In genomic region chr14:103730490-103731035, GRCh38 we compare ENCODE assay signal across 11 cellular contexts. TPM values are rescaled to one million over a fixed set of nuclear protein-coding genes. Genes with fewer than 3 reads are reported as not detected.
DNase-seq lines count a peak whose midpoint lies in the region; ATAC-seq and TF ChIP-seq lines count a peak whose summit lies in the region.
"Had no signal": no experiment of that assay in that cellular context is flagged by ENCODE, and none has a peak within 500 bp of the region (broad histone marks: within the 10 kb centered on the region; RNA-seq: fewer than 3 reads in every experiment).

No MANE protein-coding gene starts in this region.

- H3K27me3 ChIP-seq in Karpas-422 (ENCODE audit: low read length): no peaks in the 10 kb centered on the region

- peaks cover 10% of the 10 kb centered on the region for H3K36me3 ChIP-seq in Karpas-422 (ENCODE audit: insufficient read depth, low read length)

- peak; percentile 15 to 20 for ATAC-seq in natural killer cell treated with Interleukin-12 subunit alpha and Interleukin-12 subunit beta and Interleukin-15 and Interleukin-18, amount 100 ng/mL, for 72 hours
- ATAC-seq in HG02678 (IDR thresholded peaks at IDR 0.05; ENCODE audit: unreplicated experiment): no peak

- H3K4me3 Mint-ChIP-seq in natural killer cell treated with Interleukin-12 subunit alpha and Interleukin-12 subunit beta and Interleukin-15 and Interleukin-18, amount 100 ng/mL, for 72 hours: no peak overlapping the region
- H3K4me3 Mint-ChIP-seq: activated naive CD8-positive, alpha-beta T cell treated with anti-CD3 and anti-CD28 coated beads for 36 hours; B cell had no signal

- no peak overlapping the region for H3K4me2 ChIP-seq in Karpas-422 (ENCODE audit: low read depth, low read length, poor library complexity, severe bottlenecking)
- H3K4me2 ChIP-seq: PC-9 had no signal

- no peak for TF ChIP-seq CTCF in C4-2B (conservative IDR thresholded peaks at IDR 0.05)

- no peak overlapping the region for H3K27ac Mint-ChIP-seq in natural killer cell treated with Interleukin-12 subunit alpha and Interleukin-12 subunit beta and Interleukin-15 and Interleukin-18, amount 100 ng/mL, for 72 hours
- H3K27ac Mint-ChIP-seq: activated naive CD8-positive, alpha-beta T cell treated with anti-CD3 and anti-CD28 coated beads for 36 hours; B cell had no signal

- peaks cover 9% of the 10 kb centered on the region for H3K79me2 ChIP-seq in Karpas-422 (ENCODE audit: low read length)

- H3K4me3 ChIP-seq in Karpas-422 (ENCODE audit: low read length): no peak overlapping the region
- H3K4me3 ChIP-seq: PC-9 had no signal

- H3K9me3 ChIP-seq in Karpas-422 (ENCODE audit: low read length): no peaks in the 10 kb centered on the region

- peak overlapping the region; percentile 96 for H3K27ac ChIP-seq in C4-2B
- H3K27ac ChIP-seq in Karpas-422 (ENCODE audit: low read length): no peak overlapping the region
- H3K27ac ChIP-seq: PC-9 had no signal

- H3K9ac ChIP-seq in Karpas-422 (ENCODE audit: low read length): no peak overlapping the region

- H3K9me2 ChIP-seq in Karpas-422 (replicated peaks; ENCODE audit: insufficient read depth, low read length): no peaks in the 10 kb centered on the region

- DNase-seq in OCI-M2 (lab: John Stamatoyannopoulos, UW; ENCODE audit: unreplicated experiment) (peak; percentile 87), erythroblast (lab: John Stamatoyannopoulos, UW) (peak; percentile 98 to 99), iPS-NIHi11 (ENCODE audit: low spot score) (no peak), DMS53 treated with DMSO at 0.1 percent for 48 hours (lab: John Stamatoyannopoulos, UW; ENCODE audit: unreplicated experiment) (no peak), Karpas-422 (no peak)
- DNase-seq in natural killer cell treated with Interleukin-12 subunit alpha and Interleukin-12 subunit beta and Interleukin-15 and Interleukin-18, amount 100 ng/mL, for 72 hours (ENCODE audit: low spot score): no peak
- DNase-seq: activated naive CD8-positive, alpha-beta T cell treated with anti-CD3 and anti-CD28 coated beads for 36 hours; PC-9 had no signal

- H3K9me3 Mint-ChIP-seq in natural killer cell treated with Interleukin-12 subunit alpha and Interleukin-12 subunit beta and Interleukin-15 and Interleukin-18, amount 100 ng/mL, for 72 hours: no peaks in the 10 kb centered on the region
- H3K9me3 Mint-ChIP-seq: activated naive CD8-positive, alpha-beta T cell treated with anti-CD3 and anti-CD28 coated beads for 36 hours had no signal

- no peak overlapping the region for H2AFZ ChIP-seq in Karpas-422 (ENCODE audit: low read length)
- H2AFZ ChIP-seq: PC-9 had no signal

- H3K4me1 ChIP-seq in Karpas-422 (ENCODE audit: low read length): no peaks in the 10 kb centered on the region

- peaks cover 4% of the 10 kb centered on the region; the same call in 1 of the 2 replicates for H4K20me1 ChIP-seq in Karpas-422 (ENCODE audit: insufficient read depth, low read depth, low read length)

- TF ChIP-seq POLR2A in erythroblast (IDR thresholded peaks at IDR 0.05; ENCODE audit: low read length): peak; percentile 29

- peaks cover 5% of the 10 kb centered on the region for H3K36me3 Mint-ChIP-seq in natural killer cell treated with Interleukin-12 subunit alpha and Interleukin-12 subunit beta and Interleukin-15 and Interleukin-18, amount 100 ng/mL, for 72 hours
- H3K36me3 Mint-ChIP-seq: activated naive CD8-positive, alpha-beta T cell treated with anti-CD3 and anti-CD28 coated beads for 36 hours had no signal

- peaks cover 0 to 2% of the 10 kb centered on the region in 2 donors for H3K4me1 Mint-ChIP-seq in natural killer cell treated with Interleukin-12 subunit alpha and Interleukin-12 subunit beta and Interleukin-15 and Interleukin-18, amount 100 ng/mL, for 72 hours (ENCODE audit: low read depth in 2 of 2)
- H3K4me1 Mint-ChIP-seq: activated naive CD8-positive, alpha-beta T cell treated with anti-CD3 and anti-CD28 coated beads for 36 hours; B cell had no signal

- H3K27me3 Mint-ChIP-seq in natural killer cell treated with Interleukin-12 subunit alpha and Interleukin-12 subunit beta and Interleukin-15 and Interleukin-18, amount 100 ng/mL, for 72 hours: no peaks in the 10 kb centered on the region
- H3K27me3 Mint-ChIP-seq: activated naive CD8-positive, alpha-beta T cell treated with anti-CD3 and anti-CD28 coated beads for 36 hours; B cell had no signal

RNA-seq across cellular contexts. Expression of gene ZFYVE21, which starts 15.0 kb away (rescaled TPM):
- 10 to 100 TPM; 13.0 to 22.0 TPM for total RNA-seq in natural killer cell treated with Interleukin-12 subunit alpha and Interleukin-12 subunit beta and Interleukin-15 and Interleukin-18, amount 100 ng/mL, for 72 hours
- 28.4 and 29.7 TPM in 2 replicates for total RNA-seq in Karpas-422 (2014; rRNA removed; shearing (Covaris generic); ENCODE audit: low replicate concordance)

RNA-seq across cellular contexts. Expression of gene XRCC3, which starts 15.3 kb away (rescaled TPM):
- total RNA-seq in natural killer cell treated with Interleukin-12 subunit alpha and Interleukin-12 subunit beta and Interleukin-15 and Interleukin-18, amount 100 ng/mL, for 72 hours: 100 to 1,000 TPM in 1 of 2 donors, 10 to 100 TPM in 1; 37.3 to 112 TPM
- 36.7 and 70.5 TPM in 2 replicates for total RNA-seq in Karpas-422 (2014; rRNA removed; shearing (Covaris generic); ENCODE audit: low replicate concordance)

Comparison
In these comparisons a context has a peak if more than half of its experiments do, and no peak if none do; other contexts are left out.
1. DNase-seq: peak in OCI-M2 (single experiment) and erythroblast (2 of 2); none in natural killer cell treated with Interleukin-12 subunit alpha and Interleukin-12 subunit beta and Interleukin-15 and Interleukin-18, amount 100 ng/mL, for 72 hours (single experiment), iPS-NIHi11 (single experiment), DMS53 treated with DMSO at 0.1 percent for 48 hours (single experiment) and Karpas-422 (single experiment).